25 cellular contexts compared by ENCODE assay signal in genomic region chr9:23015557-23015956, GRCh38.
"Had no signal": no experiment of that assay in that cellular context is flagged by ENCODE, and none has a peak within 500 bp of the region (broad histone marks: within the 10 kb centered on the region; RNA-seq: fewer than 3 reads in every experiment).

No MANE protein-coding gene starts in this region.

- H3K9me3 ChIP-seq: colonic mucosa, esophagus squamous epithelium, gastrocnemius medialis, lower lobe of right lung, mucosa of descending colon had no signal

- H3K27me3 ChIP-seq: colonic mucosa, esophagus squamous epithelium, gastrocnemius medialis, heart right ventricle, left lung had no signal

- H3K4me1 ChIP-seq: colonic mucosa, esophagus squamous epithelium, gastrocnemius medialis, heart right ventricle, left lung, lower lobe of right lung had no signal

- H3K27ac Mint-ChIP-seq: dendritic cell treated with granulocyte-macrophage colony-stimulating factor and Interleukin-4, amounts not matched to agents 40 ng/mL and 50 ng/mL, for 4 days; effector memory CD8-positive, alpha-beta T cell; endodermal cell; mesothelial cell of epicardium; naive thymus-derived CD4-positive, alpha-beta T cell had no signal

- DNase-seq: colonic mucosa; cortex of kidney; effector CD8-positive, alpha-beta T cell; effector memory CD8-positive, alpha-beta T cell; endodermal cell; erythroblast; esophagus squamous epithelium; foreskin fibroblast; foreskin melanocyte; gastrocnemius medialis; glutamatergic neuron; head of caudate nucleus; heart right ventricle; hippocampal formation; left cardiac atrium; left lung; left ventricle myocardium superior; lower lobe of right lung; mesenchymal stem cell; mucosa of descending colon; naive thymus-derived CD4-positive, alpha-beta T cell had no signal

- ATAC-seq: effector memory CD8-positive, alpha-beta T cell; esophagus mucosa; gastrocnemius medialis; heart right ventricle; left cardiac atrium; left lung; left ventricle myocardium superior; lower lobe of right lung; mucosa of descending colon; naive thymus-derived CD4-positive, alpha-beta T cell had no signal

- H3K27ac ChIP-seq: colonic mucosa, epithelial cell of prostate, esophagus squamous epithelium, gastrocnemius medialis, heart right ventricle, left lung, lower lobe of right lung had no signal

- H3K36me3 Mint-ChIP-seq: mesothelial cell of epicardium; naive thymus-derived CD4-positive, alpha-beta T cell had no signal

- H3K4me3 ChIP-seq: colonic mucosa, esophagus squamous epithelium, gastrocnemius medialis, heart right ventricle, left lung, lower lobe of right lung, mucosa of descending colon had no signal

- H3K4me1 Mint-ChIP-seq: endodermal cell; mesothelial cell of epicardium; naive thymus-derived CD4-positive, alpha-beta T cell had no signal

- H3K36me3 ChIP-seq: colonic mucosa, esophagus squamous epithelium, gastrocnemius medialis, heart right ventricle, left lung, lower lobe of right lung had no signal

- H3K9me3 Mint-ChIP-seq: mesothelial cell of epicardium had no signal

- H3K4me3 Mint-ChIP-seq: dendritic cell treated with granulocyte-macrophage colony-stimulating factor and Interleukin-4, amounts not matched to agents 40 ng/mL and 50 ng/mL, for 4 days; effector memory CD8-positive, alpha-beta T cell; endodermal cell; mesothelial cell of epicardium; naive thymus-derived CD4-positive, alpha-beta T cell had no signal

- H3K27me3 Mint-ChIP-seq: dendritic cell treated with granulocyte-macrophage colony-stimulating factor and Interleukin-4, amounts not matched to agents 40 ng/mL and 50 ng/mL, for 4 days; effector memory CD8-positive, alpha-beta T cell; naive thymus-derived CD4-positive, alpha-beta T cell had no signal
